ENCODE assay signal across 10 cellular contexts in genomic region chr14:21536395-21537087, GRCh38. TPM values are rescaled to one million over a fixed set of nuclear protein-coding genes. Genes with fewer than 3 reads are reported as not detected.
DNase-seq lines count a peak whose midpoint lies in the region; ATAC-seq and TF ChIP-seq lines count a peak whose summit lies in the region.
"Had no signal": no experiment of that assay in that cellular context is flagged by ENCODE, and none has a peak within 500 bp of the region (broad histone marks: within the 10 kb centered on the region; RNA-seq: fewer than 3 reads in every experiment).

No MANE protein-coding gene starts in this region.

- no peak overlapping the region for H3K9ac ChIP-seq in parathyroid adenoma

- DNase-seq in CD8-positive, alpha-beta T cell: no peak
- DNase-seq in right cardiac atrium (no peak), NCI-H2196 (lab: John Stamatoyannopoulos, UW; ENCODE audit: unreplicated experiment) (no peak), tibial artery (no peak)
- DNase-seq: DMS153 had no signal

- no peaks in the 10 kb centered on the region for H3K79me2 ChIP-seq in parathyroid adenoma

- H3K4me1 ChIP-seq in CD8-positive, alpha-beta T cell (ENCODE audit: insufficient read depth, low read length): peaks cover 5% of the 10 kb centered on the region
- no peaks in the 10 kb centered on the region for H3K4me1 ChIP-seq in right cardiac atrium (ENCODE audit: control insufficient read depth, insufficient read depth, low read length)
- peaks cover 7% of the 10 kb centered on the region for H3K4me1 ChIP-seq in parathyroid adenoma
- peaks cover 0 to 10% (median 7%) of the 10 kb centered on the region in 4 donors for H3K4me1 ChIP-seq in tibial artery

- H3K4me2 ChIP-seq in parathyroid adenoma (ENCODE audit: low read length): peak overlapping the region; percentile 60

- no peaks in the 10 kb centered on the region for H3K9me3 ChIP-seq in CD8-positive, alpha-beta T cell (ENCODE audit: low read length)
- no peaks in the 10 kb centered on the region for H3K9me3 ChIP-seq in right cardiac atrium (ENCODE audit: control insufficient read depth, low read length)
- H3K9me3 ChIP-seq in parathyroid adenoma (ENCODE audit: control insufficient read depth, low read length): no peaks in the 10 kb centered on the region
- H3K9me3 ChIP-seq in tibial artery: no peaks in the 10 kb centered on the region

- no peaks in the 10 kb centered on the region for H3K9me3 Mint-ChIP-seq in CD8-positive, alpha-beta T cell

- peak overlapping the region; percentile 74 for H2AFZ ChIP-seq in parathyroid adenoma

- no peak for TF ChIP-seq CTCF in CD8-positive, alpha-beta T cell (IDR thresholded peaks at IDR 0.05)
- TF ChIP-seq CTCF in WI38 (IDR thresholded peaks at IDR 0.05; ENCODE audit: low read depth, low read length): no peak
- no peak for TF ChIP-seq CTCF in parathyroid adenoma (IDR thresholded peaks at IDR 0.05)
- no peak for TF ChIP-seq CTCF in tibial artery (IDR thresholded peaks at IDR 0.05)

- WGBS in right cardiac atrium: 3% methylated on average over 26 of the region's 26 CpGs

- no peak for ATAC-seq in CD8-positive, alpha-beta T cell
- ATAC-seq in right cardiac atrium: peak; percentile 43 to 45
- no peak for ATAC-seq in HG02571 (IDR thresholded peaks at IDR 0.05; ENCODE audit: unreplicated experiment)
- ATAC-seq in GM19035 (IDR thresholded peaks at IDR 0.05; ENCODE audit: unreplicated experiment): no peak

- peak overlapping the region; percentile 44 for H3K4me3 Mint-ChIP-seq in CD8-positive, alpha-beta T cell

- H3K4me1 Mint-ChIP-seq in CD8-positive, alpha-beta T cell (ENCODE audit: low read depth): peaks cover 8% of the 10 kb centered on the region

- H3K27ac ChIP-seq in CD8-positive, alpha-beta T cell (ENCODE audit: low read depth, low read length): no peak overlapping the region
- H3K27ac ChIP-seq in right cardiac atrium (ENCODE audit: low read length): no peak overlapping the region
- no peak overlapping the region for H3K27ac ChIP-seq in parathyroid adenoma
- no peak overlapping the region for H3K27ac ChIP-seq in tibial artery

- no peak overlapping the region for H3K4me3 ChIP-seq in CD8-positive, alpha-beta T cell (ENCODE audit: low read depth, low read length)
- H3K4me3 ChIP-seq in WI38 (ENCODE audit: low read depth, low read length): peak overlapping the region; percentile 22; the same call in 1 of the 2 replicates
- H3K4me3 ChIP-seq in right cardiac atrium (ENCODE audit: low read length): peak overlapping the region; percentile 15
- peak overlapping the region; percentile 56 for H3K4me3 ChIP-seq in parathyroid adenoma (ENCODE audit: low read depth, low read length)
- H3K4me3 ChIP-seq in tibial artery: peak overlapping the region in 1 of 2 donors; percentile 17

- POLR2A ChIA-PET in CD8-positive, alpha-beta T cell (lab: Charles Lee): interaction anchor here (0.7 to 1.0 kb wide), 2 partner anchors 20 to 22 kb away, joined by 3 read pairs; no protein-coding TSS in a partner anchor

- no peaks in the 10 kb centered on the region for H3K36me3 ChIP-seq in CD8-positive, alpha-beta T cell (ENCODE audit: insufficient read depth, low read length)
- no peaks in the 10 kb centered on the region for H3K36me3 ChIP-seq in parathyroid adenoma (ENCODE audit: control insufficient read depth, insufficient read depth, low read length)
- H3K36me3 ChIP-seq in tibial artery: no peaks in the 10 kb centered on the region

- H3K27me3 ChIP-seq in CD8-positive, alpha-beta T cell (ENCODE audit: insufficient read depth, low read length): peaks cover 9% of the 10 kb centered on the region
- no peaks in the 10 kb centered on the region for H3K27me3 ChIP-seq in right cardiac atrium (ENCODE audit: control insufficient read depth, insufficient read depth)
- H3K27me3 ChIP-seq in parathyroid adenoma (ENCODE audit: control insufficient read depth, insufficient read depth, low read length): no peaks in the 10 kb centered on the region
- H3K27me3 ChIP-seq in tibial artery: peaks cover 0 to 63% of the 10 kb centered on the region in 2 donors

- CTCF ChIA-PET in CD8-positive, alpha-beta T cell (lab: Charles Lee): interaction anchor here (0.6 to 1.2 kb wide), 3 partner anchors 15 to 22 kb away, joined by 3 to 6 read pairs (median 3); no protein-coding TSS in a partner anchor

- no peaks in the 10 kb centered on the region for H3K36me3 Mint-ChIP-seq in CD8-positive, alpha-beta T cell

- no peak overlapping the region for H3K27ac Mint-ChIP-seq in CD8-positive, alpha-beta T cell

- intact Hi-C loops in CD8-positive, alpha-beta T cell (cut with DNase I, micrococcal nuclease): no loop called here
- intact Hi-C loops in right cardiac atrium (cut with DNase I): no loop called here
- intact Hi-C loops in tibial artery (cut with DNase I; ENCODE audit: low total_unique reads): no loop called here

- H3K27me3 Mint-ChIP-seq in CD8-positive, alpha-beta T cell (ENCODE audit: low read depth): peaks cover 50% of the 10 kb centered on the region

RNA-seq across cellular contexts. Expression of gene SALL2, which starts 10.4 kb away (rescaled TPM):
- 1 to 10 TPM; 1.4 to 1.6 TPM for total RNA-seq in CD8-positive, alpha-beta T cell
- 10 to 100 TPM in 3 of 4 donors, 1 to 10 TPM in 1; 6.8 to 16.1 (median 12.0) TPM for total RNA-seq in right cardiac atrium
- 4.0 TPM for polyA plus RNA-seq in right cardiac atrium

RNA-seq across cellular contexts. Expression of gene METTL3, which starts 25.4 kb away (rescaled TPM):
- total RNA-seq in CD8-positive, alpha-beta T cell: 10 to 100 TPM; 23.7 to 26.5 TPM
- 10 to 100 TPM; 25.8 to 30.3 (median 28.1) TPM for total RNA-seq in right cardiac atrium
- polyA plus RNA-seq in right cardiac atrium: 25.5 TPM

RNA-seq across cellular contexts. Expression of gene OR10G3, which starts 43.3 kb away (rescaled TPM):
- not detected for total RNA-seq in CD8-positive, alpha-beta T cell
- not detected for total RNA-seq in right cardiac atrium
- polyA plus RNA-seq in right cardiac atrium: not detected
- total RNA-seq: frontal cortex had no signal

RNA-seq across cellular contexts. Expression of gene TOX4, which starts 59.5 kb away (rescaled TPM):
- total RNA-seq in CD8-positive, alpha-beta T cell: 100 to 1,000 TPM in 1 of 2 experiments, 10 to 100 TPM in 1; 95.0 to 100 TPM
- total RNA-seq in right cardiac atrium: 10 to 100 TPM; 66.0 to 82.2 (median 75.2) TPM
- 20.0 TPM for polyA plus RNA-seq in right cardiac atrium

RNA-seq across cellular contexts. Expression of gene RAB2B, which starts 59.8 kb away (rescaled TPM):
- total RNA-seq in CD8-positive, alpha-beta T cell: 10 to 100 TPM; 24.0 to 26.6 TPM
- 10 to 100 TPM; 22.5 to 25.7 (median 24.5) TPM for total RNA-seq in right cardiac atrium
- 15.3 TPM for polyA plus RNA-seq in right cardiac atrium

Comparison
In these comparisons a context has a peak if more than half of its experiments do, and no peak if none do; other contexts are left out.
1. ATAC-seq: peak in right cardiac atrium (2 of 2); none in CD8-positive, alpha-beta T cell (single experiment), HG02571 (single experiment) and GM19035 (single experiment).